Comparison of ENCODE assay signal across 8 cellular contexts in genomic region chr10:79068562-79069324, GRCh38. TPM values are rescaled to one million over a fixed set of nuclear protein-coding genes. Genes with fewer than 3 reads are reported as not detected.
DNase-seq lines count a peak whose midpoint lies in the region; TF ChIP-seq lines count a peak whose summit lies in the region.

ZMIZ1 (plus strand) TSS chr10:79068966; CDS start chr10:79201633, 132,667 bp downstream.

- H3K9me3 ChIP-seq in GM23248 (ENCODE audit: low read depth) (no peaks in the 10 kb centered on the region), neural cell (ENCODE audit: low read length) (no peaks in the 10 kb centered on the region), stomach (no peaks in the 10 kb centered on the region)

- H4K20me1 ChIP-seq in GM23248 (ENCODE audit: insufficient read depth) (no peaks in the 10 kb centered on the region), neural cell (ENCODE audit: insufficient read depth) (peaks cover 20% of the 10 kb centered on the region)

- H3F3A ChIP-seq in GM23248 (ENCODE audit: insufficient read depth), result peaks cover 11% of the 10 kb centered on the region
- no peaks in the 10 kb centered on the region for H3F3A ChIP-seq in neural cell (ENCODE audit: insufficient read depth, low read length, poor library complexity, severe bottlenecking)

- in situ Hi-C loops in GM23248 (cut with MboI), result no loop called here

- TF ChIP-seq EP300 in neural cell (conservative IDR thresholded peaks at IDR 0.05; ENCODE audit: poor library complexity, severe bottlenecking) (peak; percentile 47), stomach (IDR thresholded peaks at IDR 0.05) (no peak)

- intact Hi-C loops in stomach (cut with DNase I; ENCODE audit: low total_unique reads), result no loop called here

- no peaks in the 10 kb centered on the region for H3K36me3 ChIP-seq in GM23248 (ENCODE audit: low read depth)
- no peaks in the 10 kb centered on the region for H3K36me3 ChIP-seq in neural cell (ENCODE audit: insufficient read depth, low read length)
- no peaks in the 10 kb centered on the region for H3K36me3 ChIP-seq in stomach

- peaks cover 43% of the 10 kb centered on the region for H3K79me2 ChIP-seq in GM23248 (ENCODE audit: insufficient read depth)
- H3K79me2 ChIP-seq in neural cell (replicated peaks; ENCODE audit: insufficient read depth, low read length), result peaks cover 41% of the 10 kb centered on the region

- H3K27me3 ChIP-seq in GM23248 (replicated peaks; ENCODE audit: insufficient read depth) (no peaks in the 10 kb centered on the region), neural cell (ENCODE audit: insufficient read depth, low read depth, low read length) (no peaks in the 10 kb centered on the region), stomach (no peaks in the 10 kb centered on the region)

- H3K27ac ChIP-seq in GM23248 (peak within 1 kb of the TSS; percentile 92), neural cell (ENCODE audit: low read length) (peak within 1 kb of the TSS; percentile 96), stomach (peak within 1 kb of the TSS; percentile 95 to 99 (median 98))

- peak; percentile 90 for DNase-seq in Daoy (ENCODE audit: low read depth)
- peak; percentile 98 for DNase-seq in GM23248
- peak; percentile 96 for DNase-seq in Kasumi-1 (lab: John Stamatoyannopoulos, UW)
- peak; percentile 24 to 75 for DNase-seq in SHP77 (lab: John Stamatoyannopoulos, UW)
- DNase-seq in activated gamma-delta T cell (lab: John Stamatoyannopoulos, UW), result peak; percentile 76
- DNase-seq in fibroblast of villous mesenchyme (ENCODE audit: low read depth), result peak; percentile 95
- DNase-seq in stomach, result peak; percentile 92

- TF ChIP-seq CTCF in fibroblast of villous mesenchyme (IDR thresholded peaks at IDR 0.05; ENCODE audit: insufficient read depth, low read depth, low read length) (peak; percentile 8), neural cell (IDR thresholded peaks at IDR 0.05; ENCODE audit: poor library complexity, severe bottlenecking) (peak; percentile 21), stomach (IDR thresholded peaks at IDR 0.05) (peak in 2 of 7 experiments; percentile 4 to 29)

- no peak for TF ChIP-seq POLR2A in stomach (IDR thresholded peaks at IDR 0.05)

- H3K4me3 ChIP-seq in GM23248, result peak within 1 kb of the TSS; percentile 99
- H3K4me3 ChIP-seq in fibroblast of villous mesenchyme (ENCODE audit: low read depth, low read length), result peak within 1 kb of the TSS; percentile 99
- peak within 1 kb of the TSS; percentile 96 for H3K4me3 ChIP-seq in neural cell (ENCODE audit: low read length)
- peak within 1 kb of the TSS; percentile 80 to 93 (median 90) for H3K4me3 ChIP-seq in stomach

- H3K9me2 ChIP-seq in GM23248 (ENCODE audit: insufficient read depth), result no peaks in the 10 kb centered on the region
- H3K9me2 ChIP-seq in neural cell (ENCODE audit: insufficient read depth, low read length), result no peaks in the 10 kb centered on the region

- peak within 1 kb of the TSS; percentile 90 for H2AFZ ChIP-seq in GM23248
- H2AFZ ChIP-seq in neural cell (ENCODE audit: low read depth, low read length), result peak within 1 kb of the TSS; percentile 27

- peaks cover 19% of the 10 kb centered on the region for H3K4me1 ChIP-seq in GM23248 (ENCODE audit: insufficient read depth)
- H3K4me1 ChIP-seq in stomach, result peaks cover 46 to 71% (median 62%) of the 10 kb centered on the region in 4 donors

- 0 to 1% methylated on average over 66 to 89 of the region's 92 CpGs for WGBS in GM23248 (ENCODE audit: low coverage in 1 of 2, low lambda C conversion rate in 2 of 2, missing lambda C conversion rate in 2 of 2), 2 experiments
- WGBS in stomach, 5 donors, result 0% methylated on average over 39 to 92 of the region's 92 CpGs

- peak; percentile 63 for TF ChIP-seq RAD21 in neural cell (conservative IDR thresholded peaks at IDR 0.05)

- H3K4me2 ChIP-seq in GM23248 (ENCODE audit: unreplicated experiment) (peak within 1 kb of the TSS; percentile 87), neural cell (ENCODE audit: low read length) (peak within 1 kb of the TSS; percentile 48)

- H3K9ac ChIP-seq in GM23248, result peak within 1 kb of the TSS; percentile 98
- peak within 1 kb of the TSS; percentile 96 for H3K9ac ChIP-seq in neural cell (ENCODE audit: low read length)

TF ChIP-seq in neural cell, 6 proteins besides CTCF, POLR2A, EP300 and RAD21:
- TF ChIP-seq EZH2 (IDR thresholded peaks at IDR 0.05; ENCODE audit: borderline replicate concordance, insufficient read depth, low read length, poor library complexity, severe bottlenecking) (no peak), MXI1 (conservative IDR thresholded peaks at IDR 0.05; ENCODE audit: poor library complexity, severe bottlenecking) (peak; percentile 19), REST (IDR thresholded peaks at IDR 0.05; ENCODE audit: borderline replicate concordance) (peak; percentile 85), TAF1 (IDR thresholded peaks at IDR 0.05; ENCODE audit: low read depth) (peak; percentile 75), POLR2AphosphoS5 (IDR thresholded peaks at IDR 0.05) (peak; percentile 94), SMC3 (conservative IDR thresholded peaks at IDR 0.05; ENCODE audit: poor library complexity) (peak; percentile 62)

RNA-seq across cellular contexts. Expression of gene ZMIZ1, which starts in this region (rescaled TPM):
- total RNA-seq in Daoy (2014; rRNA removed; shearing (Covaris generic)), result 13.9 TPM in 2 replicates
- total RNA-seq in GM23248 (2014; rRNA removed; shearing (Covaris generic)), result 26.6 and 28.4 TPM in 2 replicates
- polyA plus RNA-seq in GM23248 (2016; fragmentation: Nextera tagmentation; extraction: Ambion mirVana) (20.9 and 21.9 TPM in 2 replicates), neural cell (26.8 and 63.9 TPM in 2 replicates), stomach (10 to 100 TPM; 17.7 to 20.2 (median 18.2) TPM)
- total RNA-seq in fibroblast of villous mesenchyme (23.3 and 30.9 TPM in 2 replicates), stomach (100 to 1,000 TPM in 1 of 5 donors, 10 to 100 TPM in 4; 25.9 to 103 (median 67.7) TPM)
- polyA minus RNA-seq in neural cell, result 62.6 and 99.6 TPM in 2 replicates

Comparison
In these comparisons a context has a peak if more than half of its experiments do, and no peak if none do; other contexts are left out.
1. Peak in every context shown above with its lines: DNase-seq, H3K4me3 ChIP-seq and H3K27ac ChIP-seq.